In the genomic region with DNA sequence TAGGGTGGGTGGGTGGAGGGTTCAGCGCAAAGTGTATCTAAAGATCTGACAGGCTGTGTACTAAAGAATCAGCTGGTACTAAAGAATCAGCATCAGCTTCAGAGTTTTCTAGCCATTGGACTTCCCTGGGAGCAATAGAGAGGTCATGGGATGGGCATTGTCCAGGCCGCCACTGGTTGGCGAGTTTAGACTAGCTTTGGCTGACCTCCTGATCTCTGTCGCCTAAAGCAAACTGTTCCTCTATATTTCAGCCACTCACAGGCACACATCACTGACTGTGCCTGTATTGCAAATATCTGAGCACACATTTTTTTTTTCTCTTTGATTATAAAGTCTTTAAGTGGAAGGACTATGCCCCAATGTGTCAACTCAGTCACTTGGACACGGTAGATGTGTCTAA, we compare ENCODE assay signal across 27 cellular contexts.
"Had no signal": no experiment of that assay in that cellular context is flagged by ENCODE, and none has a peak within 500 bp of the region (broad histone marks: within the 10 kb centered on the region; RNA-seq: fewer than 3 reads in every experiment).

No MANE protein-coding gene starts in this region.

- H3K4me1 ChIP-seq: stomach, suprapubic skin, testis, thyroid gland, tibial artery, tibial nerve, transverse colon, upper lobe of left lung, upper lobe of right lung, uterus, vagina had no signal

- H3K36me3 ChIP-seq: stomach, suprapubic skin, thoracic aorta, thyroid gland, tibial artery, tibial nerve, transverse colon, upper lobe of left lung, upper lobe of right lung, uterus, vagina had no signal

- DNase-seq: stimulated activated CD4-positive, alpha-beta T cell treated with anti-CD3 and anti-CD28 coated beads, Interleukin-2, amount 100 ng/mL, for 48 hours; stimulated activated CD4-positive, alpha-beta T cell treated with anti-CD3 and anti-CD28 coated beads, Interleukin-4, amount 100 ng/mL, for 1 hour; stimulated activated CD4-positive, alpha-beta T cell treated with anti-CD3 and anti-CD28 coated beads, Interleukin-4, amount 100 ng/mL, for 24 hours; stimulated activated CD4-positive, alpha-beta T cell treated with anti-CD3 and anti-CD28 coated beads, Interleukin-4, amount 100 ng/mL, for 4 hours; stimulated activated CD8-positive, alpha-beta memory T cell treated with anti-CD3 and anti-CD28 coated beads, Interleukin-4, amount 100 ng/mL, for 48 hours; stimulated activated naive B cell treated with anti-CD40 and anti-IgM and Interleukin-4, amounts not matched to agents 10 μg/mL and 1 μg/mL and 100 μg/mL, for 72 hours; stimulated activated naive CD4-positive, alpha-beta T cell; stimulated activated naive CD4-positive, alpha-beta T cell treated with Interleukin-2 at 50 U/mL for 16 hours; stimulated activated naive CD8-positive, alpha-beta T cell treated with anti-CD3 and anti-CD28 coated beads, Interleukin-15, amount 100 ng/mL, for 72 hours; stimulated activated naive CD8-positive, alpha-beta T cell treated with anti-CD3 and anti-CD28 coated beads, Interleukin-15, Interleukin-2, amounts not matched to agents 100 U/mL and 50 U/mL, for 24 hours; stomach; substantia nigra; testis; thyroid gland; tibial artery; transverse colon; trophoblast cell; upper lobe of left lung; upper lobe of right lung; uterus had no signal

- H3K4me3 ChIP-seq: stomach, suprapubic skin, testis, thoracic aorta, thyroid gland, tibial artery, tibial nerve, transverse colon, upper lobe of left lung, upper lobe of right lung, uterus, vagina had no signal

- H3K27ac ChIP-seq: stomach, suprapubic skin, testis, thoracic aorta, thyroid gland, tibial artery, tibial nerve, transverse colon, upper lobe of left lung, upper lobe of right lung, uterus, vagina had no signal

- H3K9me3 ChIP-seq: stomach, suprapubic skin, testis, thoracic aorta, thyroid gland, tibial artery, tibial nerve, transverse colon, upper lobe of left lung, upper lobe of right lung, uterus, vagina had no signal

- ATAC-seq: stimulated activated effector memory CD8-positive, alpha-beta T cell treated with anti-CD3 and anti-CD28 coated beads, Interleukin-12 subunit alpha, Interleukin-12 subunit beta, amount 100 ng/mL, for 72 hours; stimulated activated memory B cell treated with anti-CD40 and anti-IgM and Interleukin-4, amounts not matched to agents 10 μg/mL and 1 μg/mL and 100 μg/mL, for 72 hours; stimulated activated naive B cell treated with anti-CD40 and anti-IgM and Interleukin-4, amounts not matched to agents 10 μg/mL and 1 μg/mL and 100 μg/mL, for 72 hours; stimulated activated naive CD8-positive, alpha-beta T cell treated with anti-CD3 and anti-CD28 coated beads, Interleukin-15, amount 100 ng/mL, for 72 hours; stimulated activated naive CD8-positive, alpha-beta T cell treated with anti-CD3 and anti-CD28 coated beads, Interleukin-15, Interleukin-2, amounts not matched to agents 100 U/mL and 50 U/mL, for 24 hours; upper lobe of right lung had no signal

- FAIRE-seq: urothelium cell line had no signal

- H3K27me3 ChIP-seq: stomach, suprapubic skin, testis, thyroid gland, tibial artery, tibial nerve, transverse colon, upper lobe of left lung, upper lobe of right lung, uterus, vagina had no signal
